In the genomic region with DNA sequence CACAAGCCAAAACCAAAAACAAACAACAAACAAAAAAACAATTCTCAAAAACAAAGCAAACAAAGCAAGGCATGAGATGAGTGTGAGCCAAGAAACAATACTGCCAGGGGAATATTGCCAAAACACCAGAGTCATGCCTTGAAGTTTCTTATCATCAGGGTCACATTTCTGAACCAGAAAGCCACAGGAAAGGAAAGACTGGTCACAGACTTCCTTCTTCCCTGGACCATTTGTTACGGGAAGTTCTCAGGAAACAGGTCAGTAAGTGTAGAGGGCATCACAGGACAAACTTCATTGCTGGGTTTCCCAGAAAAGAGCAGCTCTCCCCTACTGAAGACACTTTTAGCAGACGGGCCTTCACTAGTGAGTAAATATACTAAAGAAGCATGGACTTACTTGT, we compare ENCODE assay signal across 11 cellular contexts.
DNase-seq lines count a peak whose midpoint lies in the region; ATAC-seq and TF ChIP-seq lines count a peak whose summit lies in the region.
"Had no signal": no experiment of that assay in that cellular context is flagged by ENCODE, and none has a peak within 500 bp of the region (broad histone marks: within the 10 kb centered on the region; RNA-seq: fewer than 3 reads in every experiment).

No MANE protein-coding gene starts in this region.

- H3K36me3 ChIP-seq in stomach (no peaks in the 10 kb centered on the region), MM.1S (replicated peaks; ENCODE audit: insufficient read depth, low read length) (no peaks in the 10 kb centered on the region)

- 10 to 43% (median 24%) methylated on average over 2 of the region's 2 CpGs for WGBS in stomach, 5 donors

- TF ChIP-seq POLR2A in stomach (IDR thresholded peaks at IDR 0.05): no peak

- H3K9me3 ChIP-seq in stomach: no peaks in the 10 kb centered on the region
- H3K9me3 ChIP-seq in MM.1S (replicated peaks; ENCODE audit: insufficient read depth, low read length): no peaks in the 10 kb centered on the region

- no peaks in the 10 kb centered on the region for H3K9me2 ChIP-seq in MM.1S (replicated peaks; ENCODE audit: insufficient read depth, low read length)

- TF ChIP-seq CTCF in cardiac fibroblast (IDR thresholded peaks at IDR 0.05; ENCODE audit: low read depth, low read length): no peak
- no peak for TF ChIP-seq CTCF in stomach (IDR thresholded peaks at IDR 0.05)
- no peak for TF ChIP-seq CTCF in GM10266 (IDR thresholded peaks at IDR 0.05; ENCODE audit: control insufficient read depth, insufficient read depth, low read depth, missing control alignments)
- TF ChIP-seq CTCF in MM.1S (IDR thresholded peaks at IDR 0.05; ENCODE audit: low read length): no peak

- H3K79me2 ChIP-seq in MM.1S (ENCODE audit: low read length): no peaks in the 10 kb centered on the region

- H3K27me3 ChIP-seq in stomach: no peaks in the 10 kb centered on the region
- H3K27me3 ChIP-seq in MM.1S (replicated peaks; ENCODE audit: insufficient read depth, low read length): no peaks in the 10 kb centered on the region

- H3K4me1 ChIP-seq in stomach: peaks cover 18 to 43% (median 29%) of the 10 kb centered on the region in 4 donors
- H3K4me1 ChIP-seq in MM.1S (ENCODE audit: low read length): no peaks in the 10 kb centered on the region

- peak; percentile 21 for TF ChIP-seq EP300 in stomach (IDR thresholded peaks at IDR 0.05)

- no peak overlapping the region for H3K4me2 ChIP-seq in MM.1S (ENCODE audit: low read depth, low read length)

- peak; percentile 59 for DNase-seq in KBM-7
- DNase-seq in cardiac fibroblast (ENCODE audit: low read depth in 2 of 2): peak; percentile 60 to 84
- DNase-seq in left colon: no peak
- peak; percentile 43 for DNase-seq in stomach
- DNase-seq in GM10266 (ENCODE audit: extremely low spot score): no peak
- no peak for DNase-seq in MM.1S
- DNase-seq: activated B cell treated with CpG ODN at 0.5 μM for 24 hours; effector CD8-positive, alpha-beta T cell; NCI-H1930 had no signal

- no peaks in the 10 kb centered on the region for H3F3A ChIP-seq in MM.1S (ENCODE audit: insufficient read depth, low read length)

- H3K9ac ChIP-seq in MM.1S (ENCODE audit: low read length): no peak overlapping the region

- ATAC-seq in left colon (peak; percentile 35), HG03439 (IDR thresholded peaks at IDR 0.05; ENCODE audit: unreplicated experiment) (no peak), GM21717 (IDR thresholded peaks at IDR 0.05; ENCODE audit: unreplicated experiment) (no peak)

- in situ Hi-C loops in KBM-7 (cut with MboI; ENCODE audit: low pct_unique_long_range_greater_than_20kb, low sequenced_read_pairs): no loop called here

- H3K27ac ChIP-seq in stomach: peak overlapping the region; percentile 42 to 75 (median 61)
- no peak overlapping the region for H3K27ac ChIP-seq in MM.1S (ENCODE audit: low read length)

- no peak overlapping the region for H2AFZ ChIP-seq in MM.1S (ENCODE audit: low read length)

- H4K20me1 ChIP-seq in MM.1S (ENCODE audit: insufficient read depth, low read length): no peaks in the 10 kb centered on the region

- H3K4me3 ChIP-seq in cardiac fibroblast (replicated peaks in 1 of 2; ENCODE audit: low read depth in 2 of 2, low read length in 2 of 2) (no peak overlapping the region), stomach (no peak overlapping the region), MM.1S (ENCODE audit: low read length) (no peak overlapping the region)

- intact Hi-C loops in left colon (cut with DNase I, micrococcal nuclease) (no loop called here), stomach (cut with DNase I; ENCODE audit: low total_unique reads) (no loop called here)

Comparison
In these comparisons a context has a peak if more than half of its experiments do, and no peak if none do; other contexts are left out.
1. DNase-seq: peak in KBM-7 (single experiment), cardiac fibroblast (2 of 2) and stomach (single experiment); none in left colon (0 of 2), GM10266 (single experiment) and MM.1S (single experiment).